Comparison of ENCODE assay signal across 8 cellular contexts in genomic region chr3:50359760-50360110, GRCh38.
A peak's percentile ranks its signal among the peaks of the same experiment; 100 is the strongest.
DNase-seq lines count a peak whose midpoint lies in the region; ATAC-seq lines count a peak whose summit lies in the region.

No MANE protein-coding gene starts in this region.

- no peak overlapping the region for H3K27ac ChIP-seq in duodenal mucosa (ENCODE audit: low read depth, low read length)

- H3K27me3 ChIP-seq in duodenal mucosa (ENCODE audit: control insufficient read depth in 1 of 2, insufficient read depth in 2 of 2, low read length in 2 of 2) = no peaks in the 10 kb centered on the region

- no peaks in the 10 kb centered on the region for H3K9me3 ChIP-seq in duodenal mucosa (ENCODE audit: control insufficient read depth in 1 of 2, low read length in 2 of 2)

- no peak for DNase-seq in skeletal muscle cell (ENCODE audit: low read depth)
- no peak for DNase-seq in DMS53 treated with DMSO at 0.1 percent for 48 hours (lab: John Stamatoyannopoulos, UW; ENCODE audit: unreplicated experiment)
- DNase-seq in midbrain (lab: John Stamatoyannopoulos, UW) = no peak
- no peak for DNase-seq in cortex of kidney (lab: John Stamatoyannopoulos, UW)
- DNase-seq in stimulated activated naive CD4-positive, alpha-beta T cell treated with Interleukin-2 at 50 U/mL for 16 hours (lab: John Stamatoyannopoulos, UW) = no peak

- H3K4me1 ChIP-seq in duodenal mucosa (ENCODE audit: control insufficient read depth in 1 of 2, insufficient read depth in 2 of 2, low read length in 2 of 2) = peaks cover 41 to 54% of the 10 kb centered on the region in 2 donors

- ATAC-seq in GM19372 (IDR thresholded peaks at IDR 0.05; ENCODE audit: low read depth, unreplicated experiment) (peak; percentile 17), HG03571 (IDR thresholded peaks at IDR 0.05; ENCODE audit: unreplicated experiment) (peak; percentile 7)

- peaks cover 17 to 18% of the 10 kb centered on the region in 2 donors for H3K36me3 ChIP-seq in duodenal mucosa (ENCODE audit: control insufficient read depth in 1 of 2, insufficient read depth in 2 of 2, low read length in 2 of 2)

- no peak overlapping the region for H3K9ac ChIP-seq in duodenal mucosa (ENCODE audit: low read depth in 1 of 2, low read length in 2 of 2)

- H3K4me3 ChIP-seq in duodenal mucosa (ENCODE audit: low read depth in 1 of 2, low read length in 2 of 2) = peak overlapping the region; percentile 57 to 95
- peak overlapping the region; percentile 91 for H3K4me3 ChIP-seq in skeletal muscle cell (ENCODE audit: low read depth, low read length)
